ENCODE assay signal across 9 cellular contexts in the genomic region with DNA sequence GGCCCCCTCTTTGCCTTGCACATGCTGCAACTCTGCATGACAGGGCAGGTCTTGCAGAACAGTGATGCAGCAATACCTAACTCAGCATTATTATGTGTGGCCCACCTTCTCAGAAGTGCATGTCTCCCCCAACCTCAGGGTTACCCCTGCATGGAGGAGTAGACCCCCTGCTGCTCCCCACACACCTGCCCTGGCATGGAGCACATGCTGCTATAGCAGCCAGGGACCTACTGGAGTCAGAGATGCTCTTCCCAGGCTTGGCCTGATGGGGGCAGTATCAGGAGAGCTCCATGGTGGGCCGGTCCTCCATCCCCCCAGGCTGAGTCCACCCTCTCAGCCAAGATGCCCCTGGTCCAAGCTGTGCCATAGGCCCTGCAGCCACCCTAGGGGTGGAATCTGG. TPM values are rescaled to one million over a fixed set of nuclear protein-coding genes. Genes with fewer than 3 reads are reported as not detected.
A peak's percentile ranks its signal among the peaks of the same experiment; 100 is the strongest.
DNase-seq lines count a peak whose midpoint lies in the region; ATAC-seq and TF ChIP-seq lines count a peak whose summit lies in the region.
"Had no signal": no experiment of that assay in that cellular context is flagged by ENCODE, and none has a peak within 500 bp of the region (broad histone marks: within the 10 kb centered on the region; RNA-seq: fewer than 3 reads in every experiment).

No MANE protein-coding gene starts in this region.

- no peaks in the 10 kb centered on the region for H3K79me2 ChIP-seq in Loucy (ENCODE audit: insufficient read depth, low read length)

- no TSS peak for BruUV-seq in MCF 10A (replicated peaks; lab: Mats Ljungman, UMichigan)

- no peaks in the 10 kb centered on the region for H3F3A ChIP-seq in Loucy (ENCODE audit: low read depth)

- H4K20me1 ChIP-seq in Loucy (ENCODE audit: insufficient read depth, low read length, poor library complexity, severe bottlenecking): no peaks in the 10 kb centered on the region

- ATAC-seq in stimulated activated naive CD8-positive, alpha-beta T cell treated with anti-CD3 and anti-CD28 coated beads, Interleukin-15, amount 100 ng/mL, for 72 hours: peak; percentile 52
- no peak for ATAC-seq in HG02759 (IDR thresholded peaks at IDR 0.05; ENCODE audit: unreplicated experiment)
- ATAC-seq in left colon: no peak

- H3K27me3 Mint-ChIP-seq in MCF 10A (ENCODE audit: insufficient read depth, unreplicated experiment): no peaks in the 10 kb centered on the region
- peaks cover 15% of the 10 kb centered on the region for H3K27me3 Mint-ChIP-seq in stimulated activated naive CD8-positive, alpha-beta T cell treated with anti-CD3 and anti-CD28 coated beads, Interleukin-15, amount 100 ng/mL, for 72 hours

- no peaks in the 10 kb centered on the region for H3K9me2 ChIP-seq in Loucy (replicated peaks; ENCODE audit: low read depth, low read length)

- CTCF ChIA-PET in MCF 10A (lab: Yijun Ruan, JAX): interaction anchor here (0.5 to 3.3 kb wide), 13 partner anchors 9 to 919 kb away, joined by 3 to 25 read pairs (median 4); no protein-coding TSS in a partner anchor

- H3K27me3 ChIP-seq in breast epithelium (no peaks in the 10 kb centered on the region), Loucy (ENCODE audit: insufficient read depth, low read length, poor library complexity, severe bottlenecking) (no peaks in the 10 kb centered on the region)

- no peak for TF ChIP-seq POLR2A in breast epithelium (IDR thresholded peaks at IDR 0.05)
- TF ChIP-seq POLR2A in erythroblast (IDR thresholded peaks at IDR 0.05; ENCODE audit: low read length): no peak

- no peak overlapping the region for H3K27ac ChIP-seq in breast epithelium

- TF ChIP-seq CTCF in MCF 10A (IDR thresholded peaks at IDR 0.05; ENCODE audit: unreplicated experiment) (peak; percentile 46), breast epithelium (IDR thresholded peaks at IDR 0.05) (no peak), Loucy (conservative IDR thresholded peaks at IDR 0.05; ENCODE audit: low read length) (peak; percentile 53)

- peak; percentile 30 for DNase-seq in MCF 10A (ENCODE audit: unreplicated experiment)
- DNase-seq in breast epithelium (ENCODE audit: low spot score in 2 of 2): no peak
- DNase-seq in erythroblast (lab: John Stamatoyannopoulos, UW): peak; percentile 45 to 65
- no peak for DNase-seq in stimulated activated naive CD8-positive, alpha-beta T cell treated with anti-CD3 and anti-CD28 coated beads, Interleukin-15, amount 100 ng/mL, for 72 hours
- no peak for DNase-seq in hypothalamus (lab: John Stamatoyannopoulos, UW)
- no peak for DNase-seq in left colon
- DNase-seq: immature natural killer cell had no signal

- no peak overlapping the region for H2AFZ ChIP-seq in Loucy (ENCODE audit: low read length)

- H3K4me3 Mint-ChIP-seq in MCF 10A (ENCODE audit: unreplicated experiment): no peak overlapping the region
- H3K4me3 Mint-ChIP-seq in stimulated activated naive CD8-positive, alpha-beta T cell treated with anti-CD3 and anti-CD28 coated beads, Interleukin-15, amount 100 ng/mL, for 72 hours: no peak overlapping the region
- H3K4me3 Mint-ChIP-seq: immature natural killer cell had no signal

- H3K36me3 Mint-ChIP-seq in MCF 10A (ENCODE audit: insufficient read depth, unreplicated experiment): peaks cover 6% of the 10 kb centered on the region
- H3K36me3 Mint-ChIP-seq: immature natural killer cell had no signal

- no peaks in the 10 kb centered on the region for H3K4me1 ChIP-seq in breast epithelium
- H3K4me1 ChIP-seq in Loucy (ENCODE audit: insufficient read depth, low read length, poor library complexity, severe bottlenecking): no peaks in the 10 kb centered on the region

- no peak overlapping the region for H3K27ac Mint-ChIP-seq in MCF 10A (ENCODE audit: low read depth, unreplicated experiment)
- no peak overlapping the region for H3K27ac Mint-ChIP-seq in stimulated activated naive CD8-positive, alpha-beta T cell treated with anti-CD3 and anti-CD28 coated beads, Interleukin-15, amount 100 ng/mL, for 72 hours
- H3K27ac Mint-ChIP-seq: immature natural killer cell had no signal

- no peaks in the 10 kb centered on the region for H3K9me3 Mint-ChIP-seq in MCF 10A (ENCODE audit: unreplicated experiment)
- no peaks in the 10 kb centered on the region for H3K9me3 Mint-ChIP-seq in stimulated activated naive CD8-positive, alpha-beta T cell treated with anti-CD3 and anti-CD28 coated beads, Interleukin-15, amount 100 ng/mL, for 72 hours
- H3K9me3 Mint-ChIP-seq: immature natural killer cell had no signal

- H3K36me3 ChIP-seq in breast epithelium (no peaks in the 10 kb centered on the region), Loucy (ENCODE audit: insufficient read depth, low read length) (no peaks in the 10 kb centered on the region)

- H3K9me3 ChIP-seq in breast epithelium: no peaks in the 10 kb centered on the region
- no peaks in the 10 kb centered on the region for H3K9me3 ChIP-seq in Loucy (ENCODE audit: insufficient read depth, low read depth, low read length)

- H3K4me2 ChIP-seq in Loucy (ENCODE audit: low read depth, low read length, poor library complexity, severe bottlenecking): no peak overlapping the region

- H3K4me3 ChIP-seq in breast epithelium (no peak overlapping the region), Loucy (ENCODE audit: low read length, poor library complexity, severe bottlenecking) (no peak overlapping the region)

- H3K4me1 Mint-ChIP-seq in MCF 10A (ENCODE audit: insufficient read depth, unreplicated experiment): peaks cover 12% of the 10 kb centered on the region
- no peaks in the 10 kb centered on the region for H3K4me1 Mint-ChIP-seq in stimulated activated naive CD8-positive, alpha-beta T cell treated with anti-CD3 and anti-CD28 coated beads, Interleukin-15, amount 100 ng/mL, for 72 hours
- H3K4me1 Mint-ChIP-seq: immature natural killer cell had no signal

- POLR2A ChIA-PET in MCF 10A (lab: Yijun Ruan, JAX): no interaction called here

- intact Hi-C loops in MCF 10A (cut with micrococcal nuclease) (no loop called here), breast epithelium (cut with DNase I; ENCODE audit: low total_unique reads) (no loop called here), left colon (cut with DNase I, micrococcal nuclease) (loop anchor here in 1 of 2 donors (10.0 kb wide), 1 partner anchor 685 kb away; no protein-coding TSS in a partner anchor)

- H3K9ac ChIP-seq in Loucy (ENCODE audit: low read depth, low read length, poor library complexity, severe bottlenecking): no peak overlapping the region

RNA-seq across cellular contexts. Expression of a gene that starts 13.2 kb away (rescaled TPM):
- total RNA-seq in MCF 10A (2022): 129 and 139 TPM in 2 replicates
- 10 to 100 TPM; 61.5 to 68.0 (median 64.6) TPM for total RNA-seq in breast epithelium
- total RNA-seq in left colon: 10 to 100 TPM; 22.5 to 23.8 TPM

Comparison
In these comparisons a context has a peak if more than half of its experiments do, and no peak if none do; other contexts are left out.
1. DNase-seq: peak in MCF 10A (single experiment) and erythroblast (2 of 2); none in breast epithelium (0 of 2), stimulated activated naive CD8-positive, alpha-beta T cell treated with anti-CD3 and anti-CD28 coated beads, Interleukin-15, amount 100 ng/mL, for 72 hours (0 of 2), hypothalamus (0 of 51) and left colon (0 of 2).
2. CTCF ChIP-seq: peak in MCF 10A (single experiment) and Loucy (single experiment); none in breast epithelium (0 of 3).